ENCODE assay signal across 10 cellular contexts in the genomic region with DNA sequence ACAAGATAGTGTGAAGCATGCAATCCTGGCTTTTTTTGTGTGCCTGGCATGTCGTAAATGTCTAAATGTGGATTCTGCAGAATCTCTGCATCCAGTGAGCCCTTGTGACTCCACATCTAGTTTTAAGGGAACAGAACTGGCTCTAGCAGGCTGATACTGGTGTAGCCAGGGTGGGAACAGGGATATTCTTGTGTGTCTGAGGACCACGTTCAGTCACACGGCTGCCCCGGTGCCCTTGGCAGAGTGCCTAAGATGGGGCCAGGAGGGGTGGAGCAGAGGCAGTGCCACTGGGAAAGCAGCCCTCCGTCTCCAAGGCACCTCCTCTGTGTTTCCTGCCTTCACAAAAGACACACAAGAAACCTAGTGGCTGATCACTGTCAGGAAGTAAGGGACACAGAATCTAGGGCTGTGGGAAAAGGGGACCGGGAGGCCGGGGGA.
A peak's percentile ranks its signal among the peaks of the same experiment; 100 is the strongest.
DNase-seq lines count a peak whose midpoint lies in the region; ATAC-seq and TF ChIP-seq lines count a peak whose summit lies in the region.
"Had no signal": no experiment of that assay in that cellular context is flagged by ENCODE, and none has a peak within 500 bp of the region (broad histone marks: within the 10 kb centered on the region; RNA-seq: fewer than 3 reads in every experiment).

No MANE protein-coding gene starts in this region.

- ATAC-seq in GM19328 (IDR thresholded peaks at IDR 0.05; ENCODE audit: unreplicated experiment) (no peak), HG03442 (IDR thresholded peaks at IDR 0.05; ENCODE audit: unreplicated experiment) (no peak)
- ATAC-seq: stimulated activated naive B cell treated with anti-CD40 and anti-IgM and Interleukin-4, amounts not matched to agents 10 μg/mL and 1 μg/mL and 100 μg/mL, for 72 hours had no signal

- no peak overlapping the region for H3K4ac ChIP-seq in trophoblast cell (ENCODE audit: low read depth, low read length)

- peaks cover 2% of the 10 kb centered on the region for H3K79me2 ChIP-seq in trophoblast cell (ENCODE audit: control insufficient read depth, insufficient read depth, low read length, poor library complexity)

- H3K27ac ChIP-seq in Peyer's patch = peak overlapping the region in 1 of 4 donors; percentile 73
- H3K27ac ChIP-seq in trophoblast cell (ENCODE audit: low read depth, low read length) = peak overlapping the region; percentile 20

- peak overlapping the region; percentile 72 for H2AK5ac ChIP-seq in trophoblast cell (ENCODE audit: low read length)

- H3K9me3 ChIP-seq in Peyer's patch (no peaks in the 10 kb centered on the region), trophoblast cell (ENCODE audit: insufficient read depth, low read depth, low read length) (no peaks in the 10 kb centered on the region)

- H2BK12ac ChIP-seq in trophoblast cell (ENCODE audit: low read length) = peak overlapping the region; percentile 100

- H4K12ac ChIP-seq in trophoblast cell (ENCODE audit: low read depth, low read length) = no peak overlapping the region

- no peaks in the 10 kb centered on the region for H3K27me3 ChIP-seq in Peyer's patch
- no peaks in the 10 kb centered on the region for H3K27me3 ChIP-seq in trophoblast cell (ENCODE audit: insufficient read depth, low read length)

- H3K9ac ChIP-seq in trophoblast cell (ENCODE audit: low read length) = no peak overlapping the region

- peaks cover 0 to 11% (median 0%) of the 10 kb centered on the region in 4 donors for H3K4me1 ChIP-seq in Peyer's patch
- H3K4me1 ChIP-seq in trophoblast cell (ENCODE audit: control insufficient read depth in 1 of 2, insufficient read depth in 2 of 2, low read length in 2 of 2) = peaks cover 6 to 7% of the 10 kb centered on the region in 2 experiments

- H3K79me1 ChIP-seq in trophoblast cell (ENCODE audit: low read length) = peaks cover 4% of the 10 kb centered on the region

- peak overlapping the region; percentile 62 for H4K8ac ChIP-seq in trophoblast cell (ENCODE audit: low read depth, low read length)

- H2BK5ac ChIP-seq in trophoblast cell (ENCODE audit: low read depth, low read length, poor library complexity) = peak overlapping the region; percentile 82

- no peak for TF ChIP-seq CTCF in Peyer's patch (IDR thresholded peaks at IDR 0.05)

- peak overlapping the region; percentile 90 for H2AFZ ChIP-seq in trophoblast cell (ENCODE audit: insufficient read depth, low read length, poor library complexity)

- DNase-seq in EL (peak; percentile 15), Peyer's patch (peak in 2 of 3 donors; percentile 48 to 57), glomerular endothelial cell (ENCODE audit: extremely low read depth, low read depth, low spot score) (peak; percentile 62), trophoblast cell (no peak), inferior parietal cortex (ENCODE audit: extremely low spot score) (no peak), DMS114 treated with DMSO at 0.1 percent for 48 hours (lab: John Stamatoyannopoulos, UW; ENCODE audit: unreplicated experiment) (no peak)
- DNase-seq: NCI-H1436 treated with DMSO at 0.1 percent for 48 hours; stimulated activated naive B cell treated with anti-CD40 and anti-IgM and Interleukin-4, amounts not matched to agents 10 μg/mL and 1 μg/mL and 100 μg/mL, for 72 hours had no signal

- peak overlapping the region; percentile 96 for H4K91ac ChIP-seq in trophoblast cell (ENCODE audit: low read depth, low read length)

- no peak overlapping the region for H3K23ac ChIP-seq in trophoblast cell (ENCODE audit: low read length)

- H3K4me2 ChIP-seq in trophoblast cell (ENCODE audit: low read length) = no peak overlapping the region

- no CpG with 5 or more reads among the region's 7 CpGs for WGBS in trophoblast cell (ENCODE audit: extremely low coverage, insufficient coverage, insufficient read length)

- no peak for TF ChIP-seq POLR2A in Peyer's patch (IDR thresholded peaks at IDR 0.05)

- H3K4me3 ChIP-seq in Peyer's patch (no peak overlapping the region), trophoblast cell (ENCODE audit: low read depth, low read length) (no peak overlapping the region)

- peak overlapping the region; percentile 52 for H2BK120ac ChIP-seq in trophoblast cell (ENCODE audit: insufficient read depth, low read length, poor library complexity)

- H3K18ac ChIP-seq in trophoblast cell (ENCODE audit: low read length) = peak overlapping the region; percentile 76

- no peaks in the 10 kb centered on the region for H3K36me3 ChIP-seq in Peyer's patch
- no peaks in the 10 kb centered on the region for H3K36me3 ChIP-seq in trophoblast cell (ENCODE audit: control insufficient read depth in 1 of 2, insufficient read depth in 2 of 2, low read length in 2 of 2)

- peak overlapping the region; percentile 97 for H3K14ac ChIP-seq in trophoblast cell (ENCODE audit: low read length)

Comparison
In these comparisons a context has a peak if more than half of its experiments do, and no peak if none do; other contexts are left out.
1. DNase-seq: peak in EL (single experiment), Peyer's patch (2 of 3) and glomerular endothelial cell (single experiment); none in trophoblast cell (0 of 2), inferior parietal cortex (single experiment) and DMS114 treated with DMSO at 0.1 percent for 48 hours (single experiment).